Comparison of ENCODE assay signal across 25 cellular contexts in genomic region chr4:23876418-23877089, GRCh38. TPM values are rescaled to one million over a fixed set of nuclear protein-coding genes. Genes with fewer than 3 reads are reported as not detected.
DNase-seq lines count a peak whose midpoint lies in the region; ATAC-seq and TF ChIP-seq lines count a peak whose summit lies in the region.
"Had no signal": no experiment of that assay in that cellular context is flagged by ENCODE, and none has a peak within 500 bp of the region (broad histone marks: within the 10 kb centered on the region; RNA-seq: fewer than 3 reads in every experiment).

No MANE protein-coding gene starts in this region.

- H3K36me3 ChIP-seq in right atrium auricular region, result no peaks in the 10 kb centered on the region
- no peaks in the 10 kb centered on the region for H3K36me3 ChIP-seq in mucosa of descending colon (ENCODE audit: low read depth)
- H3K36me3 ChIP-seq: stomach, tibial artery had no signal

- H3K27ac ChIP-seq in right atrium auricular region, result peak overlapping the region; percentile 86 to 94
- H3K27ac ChIP-seq in right cardiac atrium (ENCODE audit: low read length), result peak overlapping the region; percentile 50
- H3K27ac ChIP-seq: stomach, tibial artery had no signal

- intact Hi-C loops in cardiac septum (cut with DNase I), result no loop called here
- intact Hi-C loops in right cardiac atrium (cut with DNase I), result no loop called here
- intact Hi-C loops in mucosa of descending colon (cut with DNase I, micrococcal nuclease), result no loop called here

- H3K4me3 ChIP-seq in right atrium auricular region (no peak overlapping the region), right cardiac atrium (ENCODE audit: low read length) (no peak overlapping the region), mucosa of descending colon (no peak overlapping the region)
- H3K4me3 ChIP-seq: smooth muscle cell, stomach, tibial artery had no signal

- DNase-seq in right atrium auricular region (ENCODE audit: low spot score), result no peak
- no peak for DNase-seq in cardiac septum (ENCODE audit: low spot score)
- DNase-seq in right cardiac atrium, result no peak
- DNase-seq in mucosa of descending colon, result peak in 2 of 3 donors; percentile 40 to 42
- no peak for DNase-seq in activated CD4-positive, CD25-positive, alpha-beta regulatory T cell (lab: John Stamatoyannopoulos, UW)
- DNase-seq in stimulated activated CD4-positive, alpha-beta T cell treated with anti-CD3 and anti-CD28 coated beads, Interleukin-4, amount 100 ng/mL, for 1 hour, result no peak
- DNase-seq: activated CD4-positive, alpha-beta memory T cell treated with anti-CD3 and anti-CD28 coated beads, Interleukin-2, amount 10 ng/mL, durations not matched to agents 7 days and 5 days; activated CD4-positive, CD25-positive, alpha-beta regulatory T cell treated with anti-CD3 and anti-CD28 coated beads, Interleukin-2, amount 50 U/mL, for 72 hours; anterior cingulate cortex; DMS79 treated with DMSO at 0.1 percent for 48 hours; islet precursor cell; Kasumi-1; NCI-H1436 treated with DMSO at 0.1 percent for 48 hours; NCI-H446; NCI-H774; nucleus accumbens; stimulated activated CD4-positive, alpha-beta T cell treated with anti-CD3 and anti-CD28 coated beads, Interleukin-1b, Interleukin-23, amount 100 ng/mL, for 48 hours; stomach; T-cell; tibial artery had no signal

- TF ChIP-seq CTCF in right atrium auricular region (IDR thresholded peaks at IDR 0.05) (no peak), mucosa of descending colon (IDR thresholded peaks at IDR 0.05) (no peak)

- H3K4me1 ChIP-seq in right atrium auricular region (peaks cover 0 to 64% of the 10 kb centered on the region in 2 donors), right cardiac atrium (ENCODE audit: control insufficient read depth, insufficient read depth, low read length) (no peaks in the 10 kb centered on the region), mucosa of descending colon (ENCODE audit: low read depth) (peaks cover 25% of the 10 kb centered on the region)
- H3K4me1 ChIP-seq: tibial artery had no signal

- H3K9me3 ChIP-seq in right atrium auricular region (no peaks in the 10 kb centered on the region), right cardiac atrium (ENCODE audit: control insufficient read depth, low read length) (no peaks in the 10 kb centered on the region), mucosa of descending colon (no peaks in the 10 kb centered on the region)
- H3K9me3 ChIP-seq: stomach, tibial artery had no signal

- ATAC-seq in right cardiac atrium (no peak), mucosa of descending colon (peak; percentile 41), GM18873 (IDR thresholded peaks at IDR 0.05; ENCODE audit: low FRiP score, unreplicated experiment) (no peak), GM21619 (IDR thresholded peaks at IDR 0.05; ENCODE audit: unreplicated experiment) (no peak)
- ATAC-seq: T-cell had no signal

- 69% methylated on average over 3 of the region's 3 CpGs for WGBS in right cardiac atrium

- H3K27me3 ChIP-seq in right atrium auricular region, result no peaks in the 10 kb centered on the region
- no peaks in the 10 kb centered on the region for H3K27me3 ChIP-seq in right cardiac atrium (ENCODE audit: control insufficient read depth, insufficient read depth)
- H3K27me3 ChIP-seq: stomach, tibial artery had no signal

RNA-seq across cellular contexts. Expression of gene PPARGC1A, which starts 13.3 kb away (rescaled TPM):
- 10 to 100 TPM; 41.6 to 72.3 TPM for total RNA-seq in right atrium auricular region
- total RNA-seq in cardiac septum, result 99.6 TPM
- 100 to 1,000 TPM in 1 of 4 donors, 10 to 100 TPM in 3; 74.7 to 130 (median 82.0) TPM for total RNA-seq in right cardiac atrium
- 22.2 TPM for polyA plus RNA-seq in right cardiac atrium
- 100 to 1,000 TPM in 1 of 3 donors, 10 to 100 TPM in 2; 55.4 to 139 (median 71.5) TPM for total RNA-seq in mucosa of descending colon
- total RNA-seq: A673; activated CD4-positive, alpha-beta memory T cell treated with anti-CD3 and anti-CD28 coated beads, Interleukin-2, amount 10 ng/mL, durations not matched to agents 7 days and 5 days; activated T-helper 2 cell treated with anti-CD3 and anti-CD28 coated beads, Interferon-gamma antibody, Interleukin-2, Interleukin-4, amounts not matched to agents 10 μg/mL and 5 μg/mL and 100 μg/mL, durations not matched to agents 14 hours and 24 hours and 36 hours; T-cell had no signal

Comparison
In these comparisons a context has a peak if more than half of its experiments do, and no peak if none do; other contexts are left out.
1. DNase-seq: peak in mucosa of descending colon (2 of 3); none in right atrium auricular region (single experiment), cardiac septum (single experiment), right cardiac atrium (0 of 3), activated CD4-positive, CD25-positive, alpha-beta regulatory T cell (0 of 4) and stimulated activated CD4-positive, alpha-beta T cell treated with anti-CD3 and anti-CD28 coated beads, Interleukin-4, amount 100 ng/mL, for 1 hour (single experiment).